Comparison of ENCODE assay signal across 14 cellular contexts in the genomic region with DNA sequence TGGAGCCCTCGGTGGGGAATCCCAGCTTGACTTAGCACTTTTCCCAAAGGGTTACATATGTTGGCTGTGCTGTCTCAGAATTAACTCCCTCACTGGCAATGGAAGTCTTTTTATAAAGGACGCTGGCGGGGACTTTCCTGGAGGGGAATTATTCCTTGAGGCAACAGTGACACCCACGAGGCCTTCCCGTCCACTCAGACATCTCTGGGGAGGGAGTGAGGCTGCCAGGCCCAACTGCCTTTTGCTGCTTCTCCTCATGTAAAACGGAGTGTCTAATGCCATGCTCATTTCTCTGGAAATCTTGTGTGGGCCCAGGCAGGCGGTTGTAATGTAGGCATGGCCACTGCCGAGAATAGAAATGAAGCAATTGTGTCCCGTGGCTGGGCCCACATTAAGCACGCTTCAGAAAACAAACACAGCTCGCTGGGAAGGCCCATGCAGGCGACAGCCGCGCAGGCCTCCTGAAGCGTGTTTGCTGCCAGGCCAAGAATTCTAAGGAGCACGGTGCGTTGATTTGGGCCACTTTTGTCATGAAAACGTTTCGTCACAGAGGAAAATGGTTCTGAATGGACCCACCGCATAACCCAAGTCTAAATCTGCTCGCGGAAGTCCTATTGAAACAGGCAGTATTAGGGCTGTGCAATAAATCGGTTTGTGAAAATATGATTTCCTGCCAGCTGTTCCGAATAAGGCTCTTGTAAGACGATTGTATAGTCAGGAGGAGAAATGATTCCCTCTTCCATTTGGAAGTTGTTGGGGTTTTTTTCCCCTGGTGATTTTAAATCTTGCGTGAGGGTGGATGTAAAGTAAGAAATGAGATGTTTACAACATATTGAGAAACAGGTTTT.
DNase-seq lines count a peak whose midpoint lies in the region; TF ChIP-seq lines count a peak whose summit lies in the region.
"Had no signal": no experiment of that assay in that cellular context is flagged by ENCODE, and none has a peak within 500 bp of the region (broad histone marks: within the 10 kb centered on the region; RNA-seq: fewer than 3 reads in every experiment).

No MANE protein-coding gene starts in this region.

- H3K4me3 ChIP-seq in osteoblast (ENCODE audit: insufficient read depth, low read length) (no peak overlapping the region), thyroid gland (replicated peaks in 1 of 3) (no peak overlapping the region), SK-N-SH (ENCODE audit: low read depth in 2 of 2, low read length in 1 of 2) (no peak overlapping the region)
- H3K4me3 ChIP-seq in effector memory CD4-positive, alpha-beta T cell (ENCODE audit: insufficient read depth, low read depth, low read length, poor library complexity, severe bottlenecking): no peak overlapping the region
- H3K4me3 ChIP-seq: cardiac muscle cell had no signal

- H4K20me1 ChIP-seq in osteoblast (ENCODE audit: insufficient read depth, low read length): no peaks in the 10 kb centered on the region
- no peaks in the 10 kb centered on the region for H4K20me1 ChIP-seq in SK-N-SH (ENCODE audit: insufficient read depth)

- H3K36me3 Mint-ChIP-seq in brain (no peaks in the 10 kb centered on the region), CD14-positive monocyte (no peaks in the 10 kb centered on the region)

- no peak for TF ChIP-seq POLR2A in thyroid gland (IDR thresholded peaks at IDR 0.05)

- peaks cover 50% of the 10 kb centered on the region for H3K4me1 Mint-ChIP-seq in brain
- H3K4me1 Mint-ChIP-seq in CD14-positive monocyte: peaks cover 31% of the 10 kb centered on the region
- H3K4me1 Mint-ChIP-seq: T-helper 17 cell had no signal

- TF ChIP-seq CTCF in brain (conservative IDR thresholded peaks at IDR 0.05) (no peak), osteoblast (IDR thresholded peaks at IDR 0.05; ENCODE audit: extremely low read depth, low read depth, low read length) (no peak), thyroid gland (IDR thresholded peaks at IDR 0.05) (no peak), SK-N-SH (IDR thresholded peaks at IDR 0.05) (no peak), CD14-positive monocyte (IDR thresholded peaks at IDR 0.05) (no peak), GM13977 (IDR thresholded peaks at IDR 0.05; ENCODE audit: extremely low read depth, insufficient read depth, missing control alignments) (no peak)

- H3K27me3 Mint-ChIP-seq in brain (peaks cover 5% of the 10 kb centered on the region), CD14-positive monocyte (ENCODE audit: low read depth in 3 of 3) (peaks cover 6 to 9% (median 8%) of the 10 kb centered on the region in 3 donors)

- H2AFZ ChIP-seq in osteoblast (ENCODE audit: low read length): peak overlapping the region; percentile 77
- H2AFZ ChIP-seq in SK-N-SH (ENCODE audit: low read depth): no peak overlapping the region

- no peaks in the 10 kb centered on the region for H3K4me1 ChIP-seq in osteoblast (ENCODE audit: insufficient read depth, low read length)
- H3K4me1 ChIP-seq in thyroid gland: peaks cover 4 to 9% of the 10 kb centered on the region in 2 donors
- peaks cover 0 to 2% of the 10 kb centered on the region in 2 experiments; a peak in 1 of 4 replicates for H3K4me1 ChIP-seq in SK-N-SH (ENCODE audit: control insufficient read depth in 1 of 2, insufficient read depth in 2 of 2, low read depth in 1 of 2, low read length in 1 of 2)
- H3K4me1 ChIP-seq in effector memory CD4-positive, alpha-beta T cell (ENCODE audit: control insufficient read depth, insufficient read depth, low read length, poor library complexity, severe bottlenecking): no peaks in the 10 kb centered on the region

- POLR2A ChIA-PET in SK-N-SH (lab: Yijun Ruan, JAX): no interaction called here

- no peaks in the 10 kb centered on the region for H3F3A ChIP-seq in SK-N-SH (replicated peaks; ENCODE audit: insufficient read depth)

- H3K36me3 ChIP-seq in osteoblast (ENCODE audit: insufficient read depth, low read length): no peaks in the 10 kb centered on the region
- no peaks in the 10 kb centered on the region for H3K36me3 ChIP-seq in thyroid gland
- no peaks in the 10 kb centered on the region for H3K36me3 ChIP-seq in SK-N-SH (replicated peaks in 1 of 2; ENCODE audit: control insufficient read depth in 1 of 2, insufficient read depth in 2 of 2, low read length in 1 of 2)
- no peaks in the 10 kb centered on the region for H3K36me3 ChIP-seq in effector memory CD4-positive, alpha-beta T cell (ENCODE audit: control insufficient read depth, insufficient read depth, low read length)
- H3K36me3 ChIP-seq: cardiac muscle cell had no signal

- no peaks in the 10 kb centered on the region for H3K9me2 ChIP-seq in SK-N-SH

- H3K27me3 ChIP-seq in osteoblast (ENCODE audit: insufficient read depth, low read length) (peaks cover 1% of the 10 kb centered on the region), thyroid gland (no peaks in the 10 kb centered on the region), SK-N-SH (ENCODE audit: insufficient read depth) (no peaks in the 10 kb centered on the region)
- H3K27me3 ChIP-seq in effector memory CD4-positive, alpha-beta T cell (replicated peaks; ENCODE audit: control insufficient read depth, insufficient read depth, low read length, poor library complexity, severe bottlenecking): no peaks in the 10 kb centered on the region
- H3K27me3 ChIP-seq: cardiac muscle cell had no signal

- no peak overlapping the region for H3K9ac ChIP-seq in SK-N-SH

- in situ Hi-C loops in GM13977 (cut with MboI; ENCODE audit: low pct_unique_long_range_greater_than_20kb, low sequenced_read_pairs, unreplicated experiment): no loop called here

- TF ChIP-seq EP300 in SK-N-SH (IDR thresholded peaks at IDR 0.05; ENCODE audit: borderline replicate concordance in 1 of 2, low read depth in 1 of 2, low read length in 1 of 2): no peak

- H3K9me3 Mint-ChIP-seq in brain (peaks cover 2 to 16% (median 9%) of the 10 kb centered on the region in 5 experiments), CD14-positive monocyte (no peaks in the 10 kb centered on the region)
- H3K9me3 Mint-ChIP-seq: activated T-helper 2 cell treated with anti-CD3 and anti-CD28 coated beads, Interferon-gamma antibody, Interleukin-2, Interleukin-4, amounts not matched to agents 10 μg/mL and 5 μg/mL and 100 μg/mL, durations not matched to agents 14 hours and 24 hours and 36 hours had no signal

- DNase-seq in hippocampal formation (lab: John Stamatoyannopoulos, UW) (peak; percentile 47 to 49), osteoblast (ENCODE audit: insufficient read length, low spot score, missing footprints) (peak; percentile 32), thyroid gland (peak; percentile 59 to 63), SK-N-SH (no peak), CD14-positive monocyte (ENCODE audit: low spot score) (no peak), GM13977 (ENCODE audit: low spot score) (no peak)
- DNase-seq in effector memory CD4-positive, alpha-beta T cell: no peak
- DNase-seq: HCEC 1CT, NCI-H1694, NCI-H748 treated with DMSO at 0.1 percent for 48 hours, T-helper 17 cell had no signal

- H3K4me2 ChIP-seq in osteoblast (ENCODE audit: insufficient read depth, low read length) (no peak overlapping the region), SK-N-SH (no peak overlapping the region)

- CTCF ChIA-PET in SK-N-SH (lab: Yijun Ruan, JAX): interaction anchor here (1.4 to 1.5 kb wide), 2 partner anchors 191 kb away, joined by 3 to 4 read pairs; no protein-coding TSS in a partner anchor

- no peak for TF ChIP-seq RAD21 in SK-N-SH (IDR thresholded peaks at IDR 0.05; ENCODE audit: low read length)

- H3K4me3 Mint-ChIP-seq in brain (peak overlapping the region; percentile 16 to 56 (median 45)), CD14-positive monocyte (no peak overlapping the region)
- H3K4me3 Mint-ChIP-seq: T-helper 17 cell had no signal

- H3K27ac Mint-ChIP-seq in brain: peak overlapping the region; percentile 92 to 99 (median 98)
- peak overlapping the region in 1 of 7 donors; percentile 19 for H3K27ac Mint-ChIP-seq in CD14-positive monocyte
- H3K27ac Mint-ChIP-seq: activated T-helper 2 cell treated with anti-CD3 and anti-CD28 coated beads, Interferon-gamma antibody, Interleukin-2, Interleukin-4, amounts not matched to agents 10 μg/mL and 5 μg/mL and 100 μg/mL, durations not matched to agents 14 hours and 24 hours and 36 hours; T-helper 17 cell had no signal

- intact Hi-C loops in thyroid gland (cut with DNase I): no loop called here
- intact Hi-C loops in CD14-positive monocyte (cut with micrococcal nuclease): no loop called here

- H3K9me3 ChIP-seq in osteoblast (ENCODE audit: low read depth, low read length): no peaks in the 10 kb centered on the region
- no peaks in the 10 kb centered on the region for H3K9me3 ChIP-seq in thyroid gland
- H3K9me3 ChIP-seq in SK-N-SH: peaks cover 4% of the 10 kb centered on the region; the same call in 1 of the 2 replicates
- no peaks in the 10 kb centered on the region for H3K9me3 ChIP-seq in effector memory CD4-positive, alpha-beta T cell (ENCODE audit: control insufficient read depth, low read length)

- H3K27ac ChIP-seq in osteoblast (ENCODE audit: low read depth, low read length) (no peak overlapping the region), thyroid gland (peak overlapping the region; percentile 6 to 57 (median 54)), SK-N-SH (ENCODE audit: low read depth in 2 of 2, low read length in 1 of 2) (no peak overlapping the region)
- H3K27ac ChIP-seq in effector memory CD4-positive, alpha-beta T cell (ENCODE audit: insufficient read depth, low read length, poor library complexity, severe bottlenecking): no peak overlapping the region
- H3K27ac ChIP-seq: cardiac muscle cell had no signal

- no peaks in the 10 kb centered on the region for H3K79me2 ChIP-seq in osteoblast (ENCODE audit: insufficient read depth, low read length)
- H3K79me2 ChIP-seq in SK-N-SH (ENCODE audit: insufficient read depth): no peaks in the 10 kb centered on the region

- 61 to 71% methylated on average over 26 of the region's 26 CpGs for whole genome bisulfite sequencing in thyroid gland, 2 donors
- 54% methylated on average over 25 of the region's 26 CpGs for WGBS in SK-N-SH (ENCODE audit: low lambda C conversion rate)

TF ChIP-seq in SK-N-SH, 30 proteins besides CTCF, POLR2A, EP300 and RAD21 (continues in another document):
- TF ChIP-seq ELF1 (IDR thresholded peaks at IDR 0.05) (no peak), MXI1 (IDR thresholded peaks at IDR 0.05; ENCODE audit: low read depth, low read length) (no peak), SIN3A (IDR thresholded peaks at IDR 0.05; ENCODE audit: borderline replicate concordance, low read depth, low read length) (no peak), MEF2A (IDR thresholded peaks at IDR 0.05; ENCODE audit: borderline replicate concordance, low read depth) (no peak), RXRA (IDR thresholded peaks at IDR 0.05; ENCODE audit: borderline replicate concordance, low read depth) (no peak), SMC3 (IDR thresholded peaks at IDR 0.05; ENCODE audit: low read depth, low read length) (no peak)
- TF ChIP-seq, protein P1, sequence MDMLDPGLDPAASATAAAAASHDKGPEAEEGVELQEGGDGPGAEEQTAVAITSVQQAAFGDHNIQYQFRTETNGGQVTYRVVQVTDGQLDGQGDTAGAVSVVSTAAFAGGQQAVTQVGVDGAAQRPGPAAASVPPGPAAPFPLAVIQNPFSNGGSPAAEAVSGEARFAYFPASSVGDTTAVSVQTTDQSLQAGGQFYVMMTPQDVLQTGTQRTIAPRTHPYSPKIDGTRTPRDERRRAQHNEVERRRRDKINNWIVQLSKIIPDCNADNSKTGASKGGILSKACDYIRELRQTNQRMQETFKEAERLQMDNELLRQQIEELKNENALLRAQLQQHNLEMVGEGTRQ (IDR thresholded peaks at IDR 0.05; ENCODE audit: borderline replicate concordance, low read depth, low read length): no peak

Comparison
In these comparisons a context has a peak if more than half of its experiments do, and no peak if none do; other contexts are left out.
1. H3K4me3 Mint-ChIP-seq: peak in brain (5 of 5); none in CD14-positive monocyte (0 of 2).
2. DNase-seq: peak in hippocampal formation (2 of 2), osteoblast (single experiment) and thyroid gland (2 of 2); none in SK-N-SH (single experiment), CD14-positive monocyte (single experiment), GM13977 (single experiment) and effector memory CD4-positive, alpha-beta T cell (0 of 3).
3. H3K27ac ChIP-seq: peak in thyroid gland (3 of 3); none in osteoblast (single experiment), SK-N-SH (0 of 2) and effector memory CD4-positive, alpha-beta T cell (single experiment).